Comparison of ENCODE assay signal across 28 cellular contexts in the genomic region with DNA sequence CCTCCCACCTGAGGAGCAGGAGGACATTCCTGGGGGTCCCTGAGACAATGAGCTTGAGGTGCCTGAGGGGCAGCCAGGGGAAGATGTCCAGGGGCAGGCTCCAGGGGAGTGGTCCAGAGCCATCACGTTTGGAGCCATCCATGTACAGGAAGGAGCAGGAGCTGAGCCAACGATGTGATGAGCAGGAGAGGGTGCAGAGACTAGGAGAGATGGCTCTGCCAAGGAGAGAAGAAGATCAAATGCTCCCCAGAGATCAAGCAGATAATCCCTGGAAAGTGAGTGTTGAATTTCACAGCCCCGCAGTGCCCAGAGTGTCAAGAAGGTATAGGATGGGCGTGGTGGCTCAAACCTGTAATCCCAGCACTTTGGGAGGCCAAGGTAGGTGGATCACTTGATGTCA.
"Had no signal": no experiment of that assay in that cellular context is flagged by ENCODE, and none has a peak within 500 bp of the region (broad histone marks: within the 10 kb centered on the region; RNA-seq: fewer than 3 reads in every experiment).

No MANE protein-coding gene starts in this region.

- H3K27ac ChIP-seq: ascending aorta, cardiac muscle cell, colonic mucosa, dorsolateral prefrontal cortex, left ventricle myocardium inferior, parathyroid adenoma, psoas muscle, right atrium auricular region, upper lobe of right lung had no signal

- H3K27me3 Mint-ChIP-seq: activated B cell treated with CpG ODN at 0.5 μM for 24 hours; stimulated activated memory B cell treated with anti-CD40 and anti-IgM and Interleukin-4, amounts not matched to agents 10 μg/mL and 1 μg/mL and 100 μg/mL, for 72 hours; stimulated activated naive CD8-positive, alpha-beta T cell treated with anti-CD3 and anti-CD28 coated beads, Interleukin-15, amount 100 ng/mL, for 72 hours had no signal

- H3K4me3 Mint-ChIP-seq: activated B cell treated with CpG ODN at 0.5 μM for 24 hours; activated naive CD8-positive, alpha-beta T cell treated with anti-CD3 and anti-CD28 coated beads, Interleukin-2, amount 10 ng/mL, durations not matched to agents 7 days and 5 days; brain; neural crest cell; stimulated activated memory B cell treated with anti-CD40 and anti-IgM and Interleukin-4, amounts not matched to agents 10 μg/mL and 1 μg/mL and 100 μg/mL, for 72 hours; stimulated activated naive CD8-positive, alpha-beta T cell treated with anti-CD3 and anti-CD28 coated beads, Interleukin-15, amount 100 ng/mL, for 72 hours; T-helper 2 cell treated with Interferon-gamma antibody and Interleukin-4, amounts not matched to agents 5 μg/mL and 100 μg/mL, for 36 hours had no signal

- H3K27ac Mint-ChIP-seq: activated B cell treated with CpG ODN at 0.5 μM for 24 hours; activated naive CD8-positive, alpha-beta T cell treated with anti-CD3 and anti-CD28 coated beads, Interleukin-2, amount 10 ng/mL, durations not matched to agents 7 days and 5 days; brain; stimulated activated memory B cell treated with anti-CD40 and anti-IgM and Interleukin-4, amounts not matched to agents 10 μg/mL and 1 μg/mL and 100 μg/mL, for 72 hours; T-helper 2 cell treated with Interferon-gamma antibody and Interleukin-4, amounts not matched to agents 5 μg/mL and 100 μg/mL, for 36 hours had no signal

- ATAC-seq: gastrocnemius medialis; stimulated activated memory B cell treated with anti-CD40 and anti-IgM and Interleukin-4, amounts not matched to agents 10 μg/mL and 1 μg/mL and 100 μg/mL, for 72 hours; stimulated activated naive CD8-positive, alpha-beta T cell treated with anti-CD3 and anti-CD28 coated beads, Interleukin-15, amount 100 ng/mL, for 72 hours; upper lobe of right lung had no signal

- H2AFZ ChIP-seq: parathyroid adenoma had no signal

- H3K27me3 ChIP-seq: ascending aorta, cardiac muscle cell, colonic mucosa, dorsolateral prefrontal cortex, gastrocnemius medialis, right atrium auricular region, thyroid gland, upper lobe of right lung had no signal

- H3K9ac ChIP-seq: parathyroid adenoma had no signal

- H3K9me3 ChIP-seq: ascending aorta, colonic mucosa, gastrocnemius medialis, left ventricle myocardium inferior, psoas muscle, right atrium auricular region, thyroid gland, upper lobe of right lung had no signal

- H3K4me1 ChIP-seq: ascending aorta, colonic mucosa, parathyroid adenoma, upper lobe of right lung had no signal

- H3K9me3 Mint-ChIP-seq: activated B cell treated with CpG ODN at 0.5 μM for 24 hours; activated naive CD8-positive, alpha-beta T cell treated with anti-CD3 and anti-CD28 coated beads, Interleukin-2, amount 10 ng/mL, durations not matched to agents 7 days and 5 days; neural crest cell; stimulated activated memory B cell treated with anti-CD40 and anti-IgM and Interleukin-4, amounts not matched to agents 10 μg/mL and 1 μg/mL and 100 μg/mL, for 72 hours; stimulated activated naive CD8-positive, alpha-beta T cell treated with anti-CD3 and anti-CD28 coated beads, Interleukin-15, amount 100 ng/mL, for 72 hours; T-helper 2 cell treated with Interferon-gamma antibody and Interleukin-4, amounts not matched to agents 5 μg/mL and 100 μg/mL, for 36 hours had no signal

- DNase-seq: activated B cell treated with CpG ODN at 0.5 μM for 24 hours; activated CD4-positive, alpha-beta T cell treated with anti-CD3 and anti-CD28 coated beads for 4 hours; activated CD4-positive, alpha-beta T cell treated with anti-CD3 and anti-CD28 coated beads, Interleukin-2, amount 50 U/mL, for 4 hours; activated naive CD8-positive, alpha-beta T cell treated with anti-CD3 and anti-CD28 coated beads, Interleukin-2, amount 10 ng/mL, durations not matched to agents 7 days and 5 days; cerebellar nuclear complex; colonic mucosa; effector memory CD4-positive, alpha-beta T cell; erythroblast; gastrocnemius medialis; glutamatergic neuron; left ventricle myocardium inferior; occipital lobe; psoas muscle; stimulated activated CD4-positive, alpha-beta T cell treated with anti-CD3 and anti-CD28 coated beads, Interleukin-4, amount 100 ng/mL, for 24 hours; stimulated activated naive CD8-positive, alpha-beta T cell treated with anti-CD3 and anti-CD28 coated beads, Interleukin-15, amount 100 ng/mL, for 72 hours; T-helper 1 cell; thyroid gland; upper lobe of right lung had no signal

- H3K4me1 Mint-ChIP-seq: activated B cell treated with CpG ODN at 0.5 μM for 24 hours; brain; stimulated activated memory B cell treated with anti-CD40 and anti-IgM and Interleukin-4, amounts not matched to agents 10 μg/mL and 1 μg/mL and 100 μg/mL, for 72 hours; stimulated activated naive CD8-positive, alpha-beta T cell treated with anti-CD3 and anti-CD28 coated beads, Interleukin-15, amount 100 ng/mL, for 72 hours had no signal

- H3K4me3 ChIP-seq: ascending aorta, cardiac muscle cell, colonic mucosa, dorsolateral prefrontal cortex, gastrocnemius medialis, left ventricle myocardium inferior, lung, psoas muscle, right atrium auricular region, thyroid gland, upper lobe of right lung had no signal

- H3K36me3 ChIP-seq: ascending aorta, cardiac muscle cell, colonic mucosa, upper lobe of right lung had no signal

- H3K36me3 Mint-ChIP-seq: activated naive CD8-positive, alpha-beta T cell treated with anti-CD3 and anti-CD28 coated beads, Interleukin-2, amount 10 ng/mL, durations not matched to agents 7 days and 5 days; brain had no signal
